ENCODE assay signal across 17 cellular contexts in genomic region chr20:54068495-54068894, GRCh38. TPM values are rescaled to one million over a fixed set of nuclear protein-coding genes. Genes with fewer than 3 reads are reported as not detected.
"Had no signal": no experiment of that assay in that cellular context is flagged by ENCODE, and none has a peak within 500 bp of the region (broad histone marks: within the 10 kb centered on the region; RNA-seq: fewer than 3 reads in every experiment).

No MANE protein-coding gene starts in this region.

- DNase-seq: activated B cell treated with CpG ODN at 0.5 μM for 24 hours; activated CD4-positive, alpha-beta T cell treated with anti-CD3 and anti-CD28 coated beads, Interleukin-2, amount 10 ng/mL, durations not matched to agents 7 days and 5 days; activated CD8-positive, alpha-beta memory T cell treated with anti-CD3 and anti-CD28 coated beads for 24 hours; glutamatergic neuron; nucleus accumbens; psoas muscle; stimulated activated CD4-positive, alpha-beta T cell treated with anti-CD3 and anti-CD28 coated beads, Interleukin-2, amount 100 ng/mL, for 48 hours; stimulated activated naive CD8-positive, alpha-beta T cell treated with anti-CD3 and anti-CD28 coated beads, Interleukin-15, amount 100 ng/mL, for 72 hours; T-helper 1 cell had no signal

- H3K27ac Mint-ChIP-seq: activated B cell treated with CpG ODN at 0.5 μM for 24 hours; activated CD4-positive, alpha-beta T cell treated with anti-CD3 and anti-CD28 coated beads, Interleukin-2, amount 10 ng/mL, durations not matched to agents 7 days and 5 days; activated naive CD4-positive, alpha-beta T cell treated with anti-CD3 and anti-CD28 coated beads, Interleukin-2, amount 50 U/mL, for 72 hours; activated T-helper 2 cell treated with anti-CD3 and anti-CD28 coated beads, Interferon-gamma antibody, Interleukin-2, Interleukin-4, amounts not matched to agents 10 μg/mL and 5 μg/mL and 100 μg/mL, durations not matched to agents 14 hours and 24 hours and 36 hours; natural killer cell treated with Interleukin-12 subunit alpha and Interleukin-12 subunit beta and Interleukin-15 and Interleukin-18, amount 100 ng/mL, for 72 hours had no signal

- H3K4me3 Mint-ChIP-seq: activated B cell treated with CpG ODN at 0.5 μM for 24 hours; activated CD4-positive, alpha-beta T cell treated with anti-CD3 and anti-CD28 coated beads, Interleukin-2, amount 10 ng/mL, durations not matched to agents 7 days and 5 days; natural killer cell treated with Interleukin-12 subunit alpha and Interleukin-12 subunit beta and Interleukin-15 and Interleukin-18, amount 100 ng/mL, for 72 hours; stimulated activated naive CD8-positive, alpha-beta T cell treated with anti-CD3 and anti-CD28 coated beads, Interleukin-15, amount 100 ng/mL, for 72 hours had no signal

- H3K9me3 ChIP-seq: breast epithelium, esophagus muscularis mucosa, psoas muscle, vagina had no signal

- H3K4me1 ChIP-seq: breast epithelium, esophagus muscularis mucosa, psoas muscle, vagina had no signal

- H3K27me3 Mint-ChIP-seq: activated B cell treated with CpG ODN at 0.5 μM for 24 hours; activated CD4-positive, alpha-beta T cell treated with anti-CD3 and anti-CD28 coated beads, Interleukin-2, amount 10 ng/mL, durations not matched to agents 7 days and 5 days; natural killer cell treated with Interleukin-12 subunit alpha and Interleukin-12 subunit beta and Interleukin-15 and Interleukin-18, amount 100 ng/mL, for 72 hours; stimulated activated naive CD8-positive, alpha-beta T cell treated with anti-CD3 and anti-CD28 coated beads, Interleukin-15, amount 100 ng/mL, for 72 hours had no signal

- H3K9me3 Mint-ChIP-seq: activated B cell treated with CpG ODN at 0.5 μM for 24 hours; activated CD4-positive, alpha-beta T cell treated with anti-CD3 and anti-CD28 coated beads, Interleukin-2, amount 10 ng/mL, durations not matched to agents 7 days and 5 days; activated naive CD4-positive, alpha-beta T cell treated with anti-CD3 and anti-CD28 coated beads, Interleukin-2, amount 50 U/mL, for 72 hours; activated T-helper 2 cell treated with anti-CD3 and anti-CD28 coated beads, Interferon-gamma antibody, Interleukin-2, Interleukin-4, amounts not matched to agents 10 μg/mL and 5 μg/mL and 100 μg/mL, durations not matched to agents 14 hours and 24 hours and 36 hours; natural killer cell treated with Interleukin-12 subunit alpha and Interleukin-12 subunit beta and Interleukin-15 and Interleukin-18, amount 100 ng/mL, for 72 hours; stimulated activated naive CD8-positive, alpha-beta T cell treated with anti-CD3 and anti-CD28 coated beads, Interleukin-15, amount 100 ng/mL, for 72 hours had no signal

- H3K36me3 Mint-ChIP-seq: activated naive CD4-positive, alpha-beta T cell treated with anti-CD3 and anti-CD28 coated beads, Interleukin-2, amount 50 U/mL, for 72 hours; natural killer cell treated with Interleukin-12 subunit alpha and Interleukin-12 subunit beta and Interleukin-15 and Interleukin-18, amount 100 ng/mL, for 72 hours had no signal

- H3K27me3 ChIP-seq: breast epithelium, vagina had no signal

- H3K36me3 ChIP-seq: breast epithelium, esophagus muscularis mucosa, vagina had no signal

- H3K4me3 ChIP-seq: breast epithelium, esophagus muscularis mucosa, psoas muscle, vagina had no signal

- ATAC-seq: activated naive CD4-positive, alpha-beta T cell treated with anti-CD3 and anti-CD28 coated beads, Interleukin-2, amount 50 U/mL, for 72 hours; psoas muscle; stimulated activated naive CD8-positive, alpha-beta T cell treated with anti-CD3 and anti-CD28 coated beads, Interleukin-15, amount 100 ng/mL, for 72 hours had no signal

- H3K27ac ChIP-seq: esophagus muscularis mucosa, psoas muscle, vagina had no signal

RNA-seq across cellular contexts. Expression of gene BCAS1, which starts 1.9 kb away (rescaled TPM):
- total RNA-seq: activated naive CD4-positive, alpha-beta T cell treated with anti-CD3 and anti-CD28 coated beads, Interleukin-2, amount 50 U/mL, for 72 hours; activated T-helper 2 cell treated with anti-CD3 and anti-CD28 coated beads, Interferon-gamma antibody, Interleukin-2, Interleukin-4, amounts not matched to agents 10 μg/mL and 5 μg/mL and 100 μg/mL, durations not matched to agents 14 hours and 24 hours and 36 hours; dermis microvascular lymphatic vessel endothelial cell; lung microvascular endothelial cell had no signal
